11 cellular contexts compared by ENCODE assay signal in genomic region chr2:73004889-73005596, GRCh38.
"Had no signal": no experiment of that assay in that cellular context is flagged by ENCODE, and none has a peak within 500 bp of the region (broad histone marks: within the 10 kb centered on the region; RNA-seq: fewer than 3 reads in every experiment).

No MANE protein-coding gene starts in this region.

- H3K9me3 Mint-ChIP-seq: activated CD4-positive, alpha-beta T cell treated with anti-CD3 and anti-CD28 coated beads, Interleukin-2, amount 10 ng/mL, durations not matched to agents 7 days and 5 days; activated naive CD4-positive, alpha-beta T cell treated with anti-CD3 and anti-CD28 coated beads for 36 hours; activated T-helper 1 cell treated with anti-CD3 and anti-CD28 coated beads, Interleukin-12 subunit alpha, Interleukin-12 subunit beta, Interleukin-2, Interleukin-4 antibody, amounts not matched to agents 30 ng/mL and 10 ng/mL and 1 ng/mL, durations not matched to agents 14 hours and 24 hours and 36 hours; neural crest cell; T-helper 2 cell treated with Interferon-gamma antibody and Interleukin-4, amounts not matched to agents 5 μg/mL and 100 μg/mL, for 36 hours had no signal

- H3K4me3 Mint-ChIP-seq: activated CD4-positive, alpha-beta T cell treated with anti-CD3 and anti-CD28 coated beads, Interleukin-2, amount 10 ng/mL, durations not matched to agents 7 days and 5 days; activated naive CD4-positive, alpha-beta T cell treated with anti-CD3 and anti-CD28 coated beads for 36 hours; activated T-helper 1 cell treated with anti-CD3 and anti-CD28 coated beads, Interleukin-12 subunit alpha, Interleukin-12 subunit beta, Interleukin-2, Interleukin-4 antibody, amounts not matched to agents 30 ng/mL and 10 ng/mL and 1 ng/mL, durations not matched to agents 14 hours and 24 hours and 36 hours; neural crest cell; T-helper 2 cell treated with Interferon-gamma antibody and Interleukin-4, amounts not matched to agents 5 μg/mL and 100 μg/mL, for 36 hours had no signal

- H3K4me1 Mint-ChIP-seq: activated CD4-positive, alpha-beta T cell treated with anti-CD3 and anti-CD28 coated beads, Interleukin-2, amount 10 ng/mL, durations not matched to agents 7 days and 5 days; neural crest cell had no signal

- H3K27ac Mint-ChIP-seq: activated CD4-positive, alpha-beta T cell treated with anti-CD3 and anti-CD28 coated beads, Interleukin-2, amount 10 ng/mL, durations not matched to agents 7 days and 5 days; activated naive CD4-positive, alpha-beta T cell treated with anti-CD3 and anti-CD28 coated beads for 36 hours; activated T-helper 1 cell treated with anti-CD3 and anti-CD28 coated beads, Interleukin-12 subunit alpha, Interleukin-12 subunit beta, Interleukin-2, Interleukin-4 antibody, amounts not matched to agents 30 ng/mL and 10 ng/mL and 1 ng/mL, durations not matched to agents 14 hours and 24 hours and 36 hours; T-helper 2 cell treated with Interferon-gamma antibody and Interleukin-4, amounts not matched to agents 5 μg/mL and 100 μg/mL, for 36 hours had no signal

- H3K27me3 Mint-ChIP-seq: activated CD4-positive, alpha-beta T cell treated with anti-CD3 and anti-CD28 coated beads, Interleukin-2, amount 10 ng/mL, durations not matched to agents 7 days and 5 days had no signal

- DNase-seq: activated CD4-positive, alpha-beta T cell treated with anti-CD3 and anti-CD28 coated beads, Interleukin-2, amount 10 ng/mL, durations not matched to agents 7 days and 5 days; activated naive CD4-positive, alpha-beta T cell treated with anti-CD3 and anti-CD28 coated beads for 36 hours; colonic mucosa; effector CD8-positive, alpha-beta T cell; foreskin melanocyte; midbrain; sigmoid colon; stimulated activated CD4-positive, alpha-beta T cell treated with anti-CD3 and anti-CD28 coated beads, Interleukin-1b, Interleukin-23, amount 100 ng/mL, for 48 hours had no signal
